Comparison of ENCODE assay signal across 1 cellular context in the genomic region with DNA sequence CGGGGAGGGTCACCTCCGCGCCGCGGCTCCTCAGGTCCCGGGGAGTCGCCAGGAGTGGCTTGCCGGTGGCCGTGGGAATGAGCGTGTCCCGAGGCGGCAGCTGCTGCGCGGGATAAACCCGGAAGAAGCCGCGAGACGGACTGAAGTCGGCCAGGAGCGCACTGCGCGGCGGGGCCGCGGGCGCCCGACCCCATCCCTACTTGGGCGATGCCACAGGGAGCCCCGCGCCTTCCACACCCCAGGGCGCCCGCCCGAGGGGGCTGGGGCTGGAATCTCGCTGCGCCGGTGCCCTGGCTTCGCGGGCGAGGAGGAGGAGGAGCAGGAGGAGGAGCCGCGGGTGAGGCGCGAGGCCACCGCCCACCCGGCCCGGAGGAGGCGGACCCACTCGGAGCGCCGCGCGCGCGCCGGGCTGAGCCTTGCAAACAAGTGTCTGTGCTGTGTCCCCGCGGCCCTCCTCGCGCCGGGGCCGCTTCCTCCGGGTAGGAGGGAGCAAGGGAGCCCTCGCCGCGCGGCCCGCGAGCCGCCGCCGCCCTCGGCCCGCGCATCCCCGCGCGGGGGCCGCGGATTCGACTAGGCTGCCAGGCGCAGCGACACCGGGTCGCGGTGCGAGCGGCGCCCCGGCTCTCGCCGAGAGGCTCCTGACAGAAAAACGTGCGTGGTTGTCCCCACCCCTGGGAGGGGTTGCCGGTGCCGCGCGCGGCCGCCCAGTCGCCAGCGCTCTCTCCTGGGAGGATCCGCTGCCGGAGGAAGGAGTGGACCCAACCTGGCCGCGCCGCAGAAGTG.
TF ChIP-seq lines count a peak whose summit lies in the region.

A gene (plus strand): TSS at position 412 of the 783 bp plus-strand sequence.

TF ChIP-seq in HepG2, 621 proteins besides CTCF, POLR2A, EP300 and RAD21 (continued from another document and continues in another):
- TF ChIP-seq, protein P1, sequence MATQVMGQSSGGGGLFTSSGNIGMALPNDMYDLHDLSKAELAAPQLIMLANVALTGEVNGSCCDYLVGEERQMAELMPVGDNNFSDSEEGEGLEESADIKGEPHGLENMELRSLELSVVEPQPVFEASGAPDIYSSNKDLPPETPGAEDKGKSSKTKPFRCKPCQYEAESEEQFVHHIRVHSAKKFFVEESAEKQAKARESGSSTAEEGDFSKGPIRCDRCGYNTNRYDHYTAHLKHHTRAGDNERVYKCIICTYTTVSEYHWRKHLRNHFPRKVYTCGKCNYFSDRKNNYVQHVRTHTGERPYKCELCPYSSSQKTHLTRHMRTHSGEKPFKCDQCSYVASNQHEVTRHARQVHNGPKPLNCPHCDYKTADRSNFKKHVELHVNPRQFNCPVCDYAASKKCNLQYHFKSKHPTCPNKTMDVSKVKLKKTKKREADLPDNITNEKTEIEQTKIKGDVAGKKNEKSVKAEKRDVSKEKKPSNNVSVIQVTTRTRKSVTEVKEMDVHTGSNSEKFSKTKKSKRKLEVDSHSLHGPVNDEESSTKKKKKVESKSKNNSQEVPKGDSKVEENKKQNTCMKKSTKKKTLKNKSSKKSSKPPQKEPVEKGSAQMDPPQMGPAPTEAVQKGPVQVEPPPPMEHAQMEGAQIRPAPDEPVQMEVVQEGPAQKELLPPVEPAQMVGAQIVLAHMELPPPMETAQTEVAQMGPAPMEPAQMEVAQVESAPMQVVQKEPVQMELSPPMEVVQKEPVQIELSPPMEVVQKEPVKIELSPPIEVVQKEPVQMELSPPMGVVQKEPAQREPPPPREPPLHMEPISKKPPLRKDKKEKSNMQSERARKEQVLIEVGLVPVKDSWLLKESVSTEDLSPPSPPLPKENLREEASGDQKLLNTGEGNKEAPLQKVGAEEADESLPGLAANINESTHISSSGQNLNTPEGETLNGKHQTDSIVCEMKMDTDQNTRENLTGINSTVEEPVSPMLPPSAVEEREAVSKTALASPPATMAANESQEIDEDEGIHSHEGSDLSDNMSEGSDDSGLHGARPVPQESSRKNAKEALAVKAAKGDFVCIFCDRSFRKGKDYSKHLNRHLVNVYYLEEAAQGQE (IDR thresholded peaks at IDR 0.05; ENCODE audit: borderline replicate concordance in 1 of 2, low read depth in 1 of 2, low read length in 2 of 2), result no peak; a peak in 1 of 4 replicates
- TF ChIP-seq FOXM1 (CRISPR knock-in tag; IDR thresholded peaks at IDR 0.05) (no peak), ZNF138 (CRISPR knock-in tag; IDR thresholded peaks at IDR 0.05; ENCODE audit: low read depth) (peak; percentile 9; the same call in 1 of the 2 replicates), TOPORS (CRISPR knock-in tag; IDR thresholded peaks at IDR 0.05) (no peak; the same call in 1 of the 2 replicates), ATF1 (CRISPR knock-in tag; IDR thresholded peaks at IDR 0.05) (no peak), ARNT (IDR thresholded peaks at IDR 0.05) (no peak), MED1 (CRISPR knock-in tag; IDR thresholded peaks at IDR 0.05) (peak; percentile 36; the same call in 1 of the 2 replicates), RNF2 (conservative IDR thresholded peaks at IDR 0.05; ENCODE audit: low read depth) (peak; percentile 28; the same call in 1 of the 2 replicates), CREB1 (IDR thresholded peaks at IDR 0.05) (no peak), CREB1 (CRISPR knock-in tag; IDR thresholded peaks at IDR 0.05) (no peak), FOXK1 (CRISPR knock-in tag; IDR thresholded peaks at IDR 0.05; ENCODE audit: borderline replicate concordance, low read depth) (0 out of 2 replicates have a peak, but pooled peaks have one; percentile 24), ZMYM4 (CRISPR knock-in tag; IDR thresholded peaks at IDR 0.05) (peak; percentile 58; the same call in 1 of the 2 replicates), ZNF205 (CRISPR knock-in tag; IDR thresholded peaks at IDR 0.05) (no peak; the same call in 1 of the 2 replicates), ZNF530 (CRISPR knock-in tag; IDR thresholded peaks at IDR 0.05; ENCODE audit: low read depth) (0 out of 2 replicates have a peak, but pooled peaks have one; percentile 25), KLF13 (CRISPR knock-in tag; IDR thresholded peaks at IDR 0.05) (no peak; the same call in 1 of the 2 replicates), GABPA (IDR thresholded peaks at IDR 0.05; ENCODE audit: low read depth, low read length) (no peak), GABPA (CRISPR knock-in tag; IDR thresholded peaks at IDR 0.05; ENCODE audit: low read depth) (no peak), ZBTB1 (CRISPR knock-in tag; IDR thresholded peaks at IDR 0.05; ENCODE audit: borderline replicate concordance) (no peak), DPF2 (CRISPR knock-in tag; IDR thresholded peaks at IDR 0.05; ENCODE audit: borderline replicate concordance, low read depth) (no peak), ARNT2 (CRISPR knock-in tag; IDR thresholded peaks at IDR 0.05; ENCODE audit: low read depth) (peak; percentile 87; the same call in 1 of the 2 replicates), SP1 (IDR thresholded peaks at IDR 0.05) (no peak), SP1 (CRISPR knock-in tag; IDR thresholded peaks at IDR 0.05) (peak; percentile 32; the same call in 1 of the 2 replicates), PLRG1 (conservative IDR thresholded peaks at IDR 0.05) (no peak), XBP1 (CRISPR knock-in tag; IDR thresholded peaks at IDR 0.05) (no peak), TCF7L2 (IDR thresholded peaks at IDR 0.05; ENCODE audit: low read depth, low read length) (no peak), CHCHD3 (CRISPR knock-in tag; IDR thresholded peaks at IDR 0.05) (0 out of 2 replicates have a peak, but pooled peaks have one; percentile 21), ZNF264 (CRISPR knock-in tag; IDR thresholded peaks at IDR 0.05) (no peak), KLF16 (CRISPR knock-in tag; IDR thresholded peaks at IDR 0.05) (peak in 1 of 2 experiments; percentile 49; a peak in 1 of 4 replicates), BHLHE40 (IDR thresholded peaks at IDR 0.05; ENCODE audit: low read length) (no peak), MEF2D (CRISPR knock-in tag; IDR thresholded peaks at IDR 0.05) (no peak), TSC22D2 (CRISPR knock-in tag; IDR thresholded peaks at IDR 0.05; ENCODE audit: borderline replicate concordance) (0 out of 2 replicates have a peak, but pooled peaks have one; percentile 34), KLF15 (CRISPR knock-in tag; IDR thresholded peaks at IDR 0.05; ENCODE audit: borderline replicate concordance) (0 out of 2 replicates have a peak, but pooled peaks have one; percentile 31), SAFB2 (CRISPR knock-in tag; IDR thresholded peaks at IDR 0.05; ENCODE audit: borderline replicate concordance, low read depth) (peak; percentile 24; the same call in 1 of the 2 replicates), NPAS2 (CRISPR knock-in tag; IDR thresholded peaks at IDR 0.05; ENCODE audit: borderline replicate concordance) (no peak)
- TF ChIP-seq, protein P2, sequence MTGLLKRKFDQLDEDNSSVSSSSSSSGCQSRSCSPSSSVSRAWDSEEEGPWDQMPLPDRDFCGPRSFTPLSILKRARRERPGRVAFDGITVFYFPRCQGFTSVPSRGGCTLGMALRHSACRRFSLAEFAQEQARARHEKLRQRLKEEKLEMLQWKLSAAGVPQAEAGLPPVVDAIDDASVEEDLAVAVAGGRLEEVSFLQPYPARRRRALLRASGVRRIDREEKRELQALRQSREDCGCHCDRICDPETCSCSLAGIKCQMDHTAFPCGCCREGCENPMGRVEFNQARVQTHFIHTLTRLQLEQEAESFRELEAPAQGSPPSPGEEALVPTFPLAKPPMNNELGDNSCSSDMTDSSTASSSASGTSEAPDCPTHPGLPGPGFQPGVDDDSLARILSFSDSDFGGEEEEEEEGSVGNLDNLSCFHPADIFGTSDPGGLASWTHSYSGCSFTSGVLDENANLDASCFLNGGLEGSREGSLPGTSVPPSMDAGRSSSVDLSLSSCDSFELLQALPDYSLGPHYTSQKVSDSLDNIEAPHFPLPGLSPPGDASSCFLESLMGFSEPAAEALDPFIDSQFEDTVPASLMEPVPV (CRISPR knock-in tag; IDR thresholded peaks at IDR 0.05), result peak; percentile 91
- TF ChIP-seq, protein P3, sequence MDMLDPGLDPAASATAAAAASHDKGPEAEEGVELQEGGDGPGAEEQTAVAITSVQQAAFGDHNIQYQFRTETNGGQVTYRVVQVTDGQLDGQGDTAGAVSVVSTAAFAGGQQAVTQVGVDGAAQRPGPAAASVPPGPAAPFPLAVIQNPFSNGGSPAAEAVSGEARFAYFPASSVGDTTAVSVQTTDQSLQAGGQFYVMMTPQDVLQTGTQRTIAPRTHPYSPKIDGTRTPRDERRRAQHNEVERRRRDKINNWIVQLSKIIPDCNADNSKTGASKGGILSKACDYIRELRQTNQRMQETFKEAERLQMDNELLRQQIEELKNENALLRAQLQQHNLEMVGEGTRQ (IDR thresholded peaks at IDR 0.05; ENCODE audit: low read depth, low read length), result no peak
- TF ChIP-seq, protein P3 (CRISPR knock-in tag; IDR thresholded peaks at IDR 0.05; ENCODE audit: borderline replicate concordance), result no peak
- TF ChIP-seq, protein P4, sequence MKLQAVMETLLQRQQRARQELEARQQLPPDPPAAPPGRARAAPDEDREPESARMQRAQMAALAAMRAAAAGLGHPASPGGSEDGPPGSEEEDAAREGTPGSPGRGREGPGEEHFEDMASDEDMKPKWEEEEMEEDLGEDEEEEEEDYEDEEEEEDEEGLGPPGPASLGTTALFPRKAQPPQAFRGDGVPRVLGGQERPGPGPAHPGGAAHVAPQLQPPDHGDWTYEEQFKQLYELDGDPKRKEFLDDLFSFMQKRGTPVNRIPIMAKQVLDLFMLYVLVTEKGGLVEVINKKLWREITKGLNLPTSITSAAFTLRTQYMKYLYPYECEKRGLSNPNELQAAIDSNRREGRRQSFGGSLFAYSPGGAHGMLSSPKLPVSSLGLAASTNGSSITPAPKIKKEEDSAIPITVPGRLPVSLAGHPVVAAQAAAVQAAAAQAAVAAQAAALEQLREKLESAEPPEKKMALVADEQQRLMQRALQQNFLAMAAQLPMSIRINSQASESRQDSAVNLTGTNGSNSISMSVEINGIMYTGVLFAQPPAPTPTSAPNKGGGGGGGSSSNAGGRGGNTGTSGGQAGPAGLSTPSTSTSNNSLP (IDR thresholded peaks at IDR 0.05; ENCODE audit: low read depth, low read length), result no peak
- TF ChIP-seq, protein P5, sequence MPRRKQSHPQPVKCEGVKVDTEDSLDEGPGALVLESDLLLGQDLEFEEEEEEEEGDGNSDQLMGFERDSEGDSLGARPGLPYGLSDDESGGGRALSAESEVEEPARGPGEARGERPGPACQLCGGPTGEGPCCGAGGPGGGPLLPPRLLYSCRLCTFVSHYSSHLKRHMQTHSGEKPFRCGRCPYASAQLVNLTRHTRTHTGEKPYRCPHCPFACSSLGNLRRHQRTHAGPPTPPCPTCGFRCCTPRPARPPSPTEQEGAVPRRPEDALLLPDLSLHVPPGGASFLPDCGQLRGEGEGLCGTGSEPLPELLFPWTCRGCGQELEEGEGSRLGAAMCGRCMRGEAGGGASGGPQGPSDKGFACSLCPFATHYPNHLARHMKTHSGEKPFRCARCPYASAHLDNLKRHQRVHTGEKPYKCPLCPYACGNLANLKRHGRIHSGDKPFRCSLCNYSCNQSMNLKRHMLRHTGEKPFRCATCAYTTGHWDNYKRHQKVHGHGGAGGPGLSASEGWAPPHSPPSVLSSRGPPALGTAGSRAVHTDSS (CRISPR knock-in tag; conservative IDR thresholded peaks at IDR 0.05), result no peak
- TF ChIP-seq, protein P6, sequence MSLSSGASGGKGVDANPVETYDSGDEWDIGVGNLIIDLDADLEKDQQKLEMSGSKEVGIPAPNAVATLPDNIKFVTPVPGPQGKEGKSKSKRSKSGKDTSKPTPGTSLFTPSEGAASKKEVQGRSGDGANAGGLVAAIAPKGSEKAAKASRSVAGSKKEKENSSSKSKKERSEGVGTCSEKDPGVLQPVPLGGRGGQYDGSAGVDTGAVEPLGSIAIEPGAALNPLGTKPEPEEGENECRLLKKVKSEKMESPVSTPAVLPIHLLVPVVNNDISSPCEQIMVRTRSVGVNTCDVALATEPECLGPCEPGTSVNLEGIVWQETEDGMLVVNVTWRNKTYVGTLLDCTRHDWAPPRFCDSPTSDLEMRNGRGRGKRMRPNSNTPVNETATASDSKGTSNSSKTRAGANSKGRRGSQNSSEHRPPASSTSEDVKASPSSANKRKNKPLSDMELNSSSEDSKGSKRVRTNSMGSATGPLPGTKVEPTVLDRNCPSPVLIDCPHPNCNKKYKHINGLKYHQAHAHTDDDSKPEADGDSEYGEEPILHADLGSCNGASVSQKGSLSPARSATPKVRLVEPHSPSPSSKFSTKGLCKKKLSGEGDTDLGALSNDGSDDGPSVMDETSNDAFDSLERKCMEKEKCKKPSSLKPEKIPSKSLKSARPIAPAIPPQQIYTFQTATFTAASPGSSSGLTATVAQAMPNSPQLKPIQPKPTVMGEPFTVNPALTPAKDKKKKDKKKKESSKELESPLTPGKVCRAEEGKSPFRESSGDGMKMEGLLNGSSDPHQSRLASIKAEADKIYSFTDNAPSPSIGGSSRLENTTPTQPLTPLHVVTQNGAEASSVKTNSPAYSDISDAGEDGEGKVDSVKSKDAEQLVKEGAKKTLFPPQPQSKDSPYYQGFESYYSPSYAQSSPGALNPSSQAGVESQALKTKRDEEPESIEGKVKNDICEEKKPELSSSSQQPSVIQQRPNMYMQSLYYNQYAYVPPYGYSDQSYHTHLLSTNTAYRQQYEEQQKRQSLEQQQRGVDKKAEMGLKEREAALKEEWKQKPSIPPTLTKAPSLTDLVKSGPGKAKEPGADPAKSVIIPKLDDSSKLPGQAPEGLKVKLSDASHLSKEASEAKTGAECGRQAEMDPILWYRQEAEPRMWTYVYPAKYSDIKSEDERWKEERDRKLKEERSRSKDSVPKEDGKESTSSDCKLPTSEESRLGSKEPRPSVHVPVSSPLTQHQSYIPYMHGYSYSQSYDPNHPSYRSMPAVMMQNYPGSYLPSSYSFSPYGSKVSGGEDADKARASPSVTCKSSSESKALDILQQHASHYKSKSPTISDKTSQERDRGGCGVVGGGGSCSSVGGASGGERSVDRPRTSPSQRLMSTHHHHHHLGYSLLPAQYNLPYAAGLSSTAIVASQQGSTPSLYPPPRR (CRISPR knock-in tag; IDR thresholded peaks at IDR 0.05; ENCODE audit: borderline replicate concordance), result no peak
- TF ChIP-seq, protein P7, sequence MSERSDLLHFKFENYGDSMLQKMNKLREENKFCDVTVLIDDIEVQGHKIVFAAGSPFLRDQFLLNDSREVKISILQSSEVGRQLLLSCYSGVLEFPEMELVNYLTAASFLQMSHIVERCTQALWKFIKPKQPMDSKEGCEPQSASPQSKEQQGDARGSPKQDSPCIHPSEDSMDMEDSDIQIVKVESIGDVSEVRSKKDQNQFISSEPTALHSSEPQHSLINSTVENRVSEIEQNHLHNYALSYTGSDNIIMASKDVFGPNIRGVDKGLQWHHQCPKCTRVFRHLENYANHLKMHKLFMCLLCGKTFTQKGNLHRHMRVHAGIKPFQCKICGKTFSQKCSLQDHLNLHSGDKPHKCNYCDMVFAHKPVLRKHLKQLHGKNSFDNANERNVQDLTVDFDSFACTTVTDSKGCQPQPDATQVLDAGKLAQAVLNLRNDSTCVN (CRISPR knock-in tag; IDR thresholded peaks at IDR 0.05; ENCODE audit: borderline replicate concordance), result 0 out of 2 replicates have a peak, but pooled peaks have one; percentile 22
- TF ChIP-seq, protein P8, sequence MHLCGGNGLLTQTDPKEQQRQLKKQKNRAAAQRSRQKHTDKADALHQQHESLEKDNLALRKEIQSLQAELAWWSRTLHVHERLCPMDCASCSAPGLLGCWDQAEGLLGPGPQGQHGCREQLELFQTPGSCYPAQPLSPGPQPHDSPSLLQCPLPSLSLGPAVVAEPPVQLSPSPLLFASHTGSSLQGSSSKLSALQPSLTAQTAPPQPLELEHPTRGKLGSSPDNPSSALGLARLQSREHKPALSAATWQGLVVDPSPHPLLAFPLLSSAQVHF (CRISPR knock-in tag; IDR thresholded peaks at IDR 0.05), result 0 out of 2 replicates have a peak, but pooled peaks have one; percentile 31
